Comparison of ENCODE assay signal across 14 cellular contexts in genomic region chr19:35712529-35712909, GRCh38. TPM values are rescaled to one million over a fixed set of nuclear protein-coding genes. Genes with fewer than 3 reads are reported as not detected.
A peak's percentile ranks its signal among the peaks of the same experiment; 100 is the strongest.
DNase-seq lines count a peak whose midpoint lies in the region; ATAC-seq and TF ChIP-seq lines count a peak whose summit lies in the region.
"Had no signal": no experiment of that assay in that cellular context is flagged by ENCODE, and none has a peak within 500 bp of the region (broad histone marks: within the 10 kb centered on the region; RNA-seq: fewer than 3 reads in every experiment).

No MANE protein-coding gene starts in this region.

- peaks cover 38% of the 10 kb centered on the region for H3K4me1 Mint-ChIP-seq in activated CD8-positive, alpha-beta T cell treated with anti-CD3 and anti-CD28 coated beads for 36 hours (ENCODE audit: low read depth)
- H3K4me1 Mint-ChIP-seq in central memory CD8-positive, alpha-beta T cell = peaks cover 60% of the 10 kb centered on the region
- H3K4me1 Mint-ChIP-seq in stimulated activated memory B cell treated with anti-CD40 and anti-IgM and Interleukin-4, amounts not matched to agents 10 μg/mL and 1 μg/mL and 100 μg/mL, for 72 hours = peaks cover 65% of the 10 kb centered on the region

- H3K27ac Mint-ChIP-seq in activated CD8-positive, alpha-beta T cell treated with anti-CD3 and anti-CD28 coated beads for 36 hours = peak overlapping the region; percentile 100
- peak overlapping the region; percentile 87 for H3K27ac Mint-ChIP-seq in central memory CD8-positive, alpha-beta T cell (ENCODE audit: low read depth)
- peak overlapping the region; percentile 97 for H3K27ac Mint-ChIP-seq in stimulated activated memory B cell treated with anti-CD40 and anti-IgM and Interleukin-4, amounts not matched to agents 10 μg/mL and 1 μg/mL and 100 μg/mL, for 72 hours
- H3K27ac Mint-ChIP-seq: WTC11 had no signal

- POLR2A ChIA-PET in activated CD8-positive, alpha-beta T cell treated with anti-CD3 and anti-CD28 coated beads for 36 hours (lab: Charles Lee) = interaction anchor here (0.7 to 8.8 kb wide), 14 partner anchors 14 to 217 kb away, joined by 3 to 215 read pairs (median 4); partner anchors contain the start of genes HSPB6, IGFLR1, LIN37 and PROSER3

- CTCF ChIA-PET in activated CD8-positive, alpha-beta T cell treated with anti-CD3 and anti-CD28 coated beads for 36 hours (lab: Charles Lee) = interaction anchor here (1.1 to 6.4 kb wide), 7 partner anchors 14 to 69 kb away, joined by 3 to 137 read pairs (median 9); partner anchors contain the start of genes IGFLR1, LIN37, PSENEN and U2AF1L4

- DNase-seq in activated naive CD4-positive, alpha-beta T cell treated with Interleukin-2 at 50 U/mL for 16 hours = peak; percentile 54
- DNase-seq in activated naive CD4-positive, alpha-beta T cell (lab: John Stamatoyannopoulos, UW) = no peak
- peak; percentile 87 for DNase-seq in activated CD8-positive, alpha-beta T cell treated with anti-CD3 and anti-CD28 coated beads for 36 hours
- DNase-seq in central memory CD8-positive, alpha-beta T cell (ENCODE audit: low spot score in 2 of 2) = no peak
- DNase-seq in activated gamma-delta T cell treated with Interleukin-2 at 50 U/mL for 16 hours (no peak), ACHN (no peak), NCI-H187 treated with DMSO at 0.1 percent for 48 hours (lab: John Stamatoyannopoulos, UW) (no peak)
- DNase-seq: DMS79 treated with DMSO at 0.1 percent for 48 hours, dorsolateral prefrontal cortex, SK-N-SH, uterus had no signal

- peaks cover 46% of the 10 kb centered on the region for H3K36me3 Mint-ChIP-seq in activated CD8-positive, alpha-beta T cell treated with anti-CD3 and anti-CD28 coated beads for 36 hours (ENCODE audit: low read depth)
- peaks cover 18% of the 10 kb centered on the region for H3K36me3 Mint-ChIP-seq in central memory CD8-positive, alpha-beta T cell (ENCODE audit: insufficient read depth)
- H3K36me3 Mint-ChIP-seq in stimulated activated memory B cell treated with anti-CD40 and anti-IgM and Interleukin-4, amounts not matched to agents 10 μg/mL and 1 μg/mL and 100 μg/mL, for 72 hours = peaks cover 20% of the 10 kb centered on the region
- H3K36me3 Mint-ChIP-seq: WTC11 had no signal

- no peak for TF ChIP-seq CTCF in activated CD8-positive, alpha-beta T cell treated with anti-CD3 and anti-CD28 coated beads for 36 hours (IDR thresholded peaks at IDR 0.05)

- intact Hi-C loops in activated CD8-positive, alpha-beta T cell treated with anti-CD3 and anti-CD28 coated beads for 36 hours (cut with micrococcal nuclease) = loop anchor here (2.0 to 10.0 kb wide), 3 partner anchors 35 to 222 kb away; partner anchors contain the start of genes HCST, LIN37, LRFN3 and PSENEN

- no peaks in the 10 kb centered on the region for H3K27me3 Mint-ChIP-seq in activated CD8-positive, alpha-beta T cell treated with anti-CD3 and anti-CD28 coated beads for 36 hours
- no peaks in the 10 kb centered on the region for H3K27me3 Mint-ChIP-seq in central memory CD8-positive, alpha-beta T cell
- H3K27me3 Mint-ChIP-seq in stimulated activated memory B cell treated with anti-CD40 and anti-IgM and Interleukin-4, amounts not matched to agents 10 μg/mL and 1 μg/mL and 100 μg/mL, for 72 hours = no peaks in the 10 kb centered on the region

- peak overlapping the region; percentile 83 for H3K4me3 Mint-ChIP-seq in activated CD8-positive, alpha-beta T cell treated with anti-CD3 and anti-CD28 coated beads for 36 hours
- H3K4me3 Mint-ChIP-seq in central memory CD8-positive, alpha-beta T cell = peak overlapping the region; percentile 97
- H3K4me3 Mint-ChIP-seq in stimulated activated memory B cell treated with anti-CD40 and anti-IgM and Interleukin-4, amounts not matched to agents 10 μg/mL and 1 μg/mL and 100 μg/mL, for 72 hours = peak overlapping the region; percentile 92
- H3K4me3 Mint-ChIP-seq: WTC11 had no signal

- ATAC-seq in activated CD8-positive, alpha-beta T cell treated with anti-CD3 and anti-CD28 coated beads for 36 hours = peak; percentile 2
- no peak for ATAC-seq in central memory CD8-positive, alpha-beta T cell (replicated peaks; ENCODE audit: extremely low read depth, poor library complexity, severe bottlenecking)
- no peak for ATAC-seq in stimulated activated memory B cell treated with anti-CD40 and anti-IgM and Interleukin-4, amounts not matched to agents 10 μg/mL and 1 μg/mL and 100 μg/mL, for 72 hours
- ATAC-seq: WTC11 had no signal

- H3K9me3 Mint-ChIP-seq in activated CD8-positive, alpha-beta T cell treated with anti-CD3 and anti-CD28 coated beads for 36 hours = peaks cover 2% of the 10 kb centered on the region
- no peaks in the 10 kb centered on the region for H3K9me3 Mint-ChIP-seq in central memory CD8-positive, alpha-beta T cell
- no peaks in the 10 kb centered on the region for H3K9me3 Mint-ChIP-seq in stimulated activated memory B cell treated with anti-CD40 and anti-IgM and Interleukin-4, amounts not matched to agents 10 μg/mL and 1 μg/mL and 100 μg/mL, for 72 hours
- H3K9me3 Mint-ChIP-seq: WTC11 had no signal

- in situ Hi-C loops in ACHN (cut with HindIII; ENCODE audit: low pct_ligation_motif_present, low pct_unique_long_range_greater_than_20kb, low sequenced_read_pairs) = no loop called here

RNA-seq across cellular contexts. Expression of gene KMT2B, which starts 5.3 kb away (rescaled TPM):
- total RNA-seq in activated CD8-positive, alpha-beta T cell treated with anti-CD3 and anti-CD28 coated beads for 36 hours = 10 to 100 TPM; 62.9 to 63.6 TPM

RNA-seq across cellular contexts. Expression of gene ZBTB32, which starts 8.2 kb away (rescaled TPM):
- total RNA-seq in activated CD8-positive, alpha-beta T cell treated with anti-CD3 and anti-CD28 coated beads for 36 hours = 100 to 1,000 TPM; 410 to 420 TPM
- total RNA-seq: lower leg skin, uterus had no signal

RNA-seq across cellular contexts. Expression of gene IGFLR1, which starts 29.7 kb away (rescaled TPM):
- 100 to 1,000 TPM; 140 to 143 TPM for total RNA-seq in activated CD8-positive, alpha-beta T cell treated with anti-CD3 and anti-CD28 coated beads for 36 hours

RNA-seq across cellular contexts. Expression of gene U2AF1L4, which starts 32.7 kb away (rescaled TPM):
- total RNA-seq in activated CD8-positive, alpha-beta T cell treated with anti-CD3 and anti-CD28 coated beads for 36 hours = 10 to 100 TPM; 41.7 to 42.5 TPM

RNA-seq across cellular contexts. Expression of gene PSENEN, which starts 32.9 kb away (rescaled TPM):
- total RNA-seq in activated CD8-positive, alpha-beta T cell treated with anti-CD3 and anti-CD28 coated beads for 36 hours = 10 to 100 TPM; 37.2 to 41.3 TPM

Comparison
In these comparisons a context has a peak if more than half of its experiments do, and no peak if none do; other contexts are left out.
1. DNase-seq: peak in activated naive CD4-positive, alpha-beta T cell treated with Interleukin-2 at 50 U/mL for 16 hours (single experiment) and activated CD8-positive, alpha-beta T cell treated with anti-CD3 and anti-CD28 coated beads for 36 hours (single experiment); none in activated naive CD4-positive, alpha-beta T cell (0 of 4), central memory CD8-positive, alpha-beta T cell (0 of 2), activated gamma-delta T cell treated with Interleukin-2 at 50 U/mL for 16 hours (single experiment), ACHN (single experiment) and NCI-H187 treated with DMSO at 0.1 percent for 48 hours (single experiment).
2. Peak in every context shown above with its lines, with median percentiles within 50 percentile points of each other: H3K27ac Mint-ChIP-seq and H3K4me3 Mint-ChIP-seq.